8 cellular contexts compared by ENCODE assay signal in the genomic region with DNA sequence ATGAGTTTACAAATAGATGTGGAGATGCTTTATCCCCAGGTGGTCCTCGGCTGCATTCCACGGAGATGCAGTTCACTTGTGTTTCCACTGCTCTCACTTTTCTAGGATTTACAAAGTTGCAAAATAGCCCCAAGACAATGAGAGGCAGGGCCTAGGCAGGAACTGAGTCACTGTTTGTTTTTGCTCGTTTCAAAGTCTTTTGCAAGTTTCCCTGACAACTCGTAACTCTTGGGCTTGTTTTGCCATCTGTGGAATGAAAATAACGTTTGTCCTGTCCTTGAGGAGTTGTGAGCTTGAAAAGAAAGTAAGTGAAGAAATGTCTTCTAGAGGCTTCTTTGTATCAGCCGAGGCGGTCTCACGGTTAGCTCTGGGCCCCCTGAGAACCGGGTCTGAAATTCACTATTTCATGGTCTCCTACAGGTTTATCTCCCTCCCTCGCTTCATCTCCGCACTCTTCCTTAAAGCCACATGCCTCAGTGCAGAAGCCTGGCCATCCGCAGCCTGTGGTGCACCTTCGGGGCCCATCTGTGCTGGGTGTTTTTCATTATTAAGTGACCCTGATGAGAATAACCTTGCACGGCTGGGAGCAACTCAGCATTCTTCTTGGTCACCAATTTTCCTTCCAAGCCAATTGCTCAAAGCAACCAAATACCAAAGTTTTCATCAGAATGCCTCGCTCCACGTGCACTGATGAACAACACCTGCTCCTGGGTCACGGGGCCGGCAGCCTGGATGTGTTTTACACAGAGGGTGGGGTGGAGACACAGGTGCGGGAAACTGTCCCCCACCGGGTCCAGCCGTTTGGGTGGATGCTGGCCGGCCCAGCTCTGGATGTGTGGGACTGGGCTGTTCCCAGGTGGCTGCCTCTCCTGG.
DNase-seq lines count a peak whose midpoint lies in the region; ATAC-seq and TF ChIP-seq lines count a peak whose summit lies in the region.
"Not testable (repeated sequence)": the region's sequence is repeated elsewhere in the genome, so short reads cannot be mapped to it uniquely, and the experiment has no call there.

No MANE protein-coding gene starts in this region.

- not testable (repeated sequence) for H3K36me3 ChIP-seq in A673 (ENCODE audit: insufficient read depth, low read length, poor library complexity, severe bottlenecking)

- not testable (repeated sequence) for H3K4me3 ChIP-seq in A673 (ENCODE audit: low read depth, low read length, poor library complexity, severe bottlenecking); retinal pigment epithelial cell (ENCODE audit: low read length)

- not testable (repeated sequence) for TF ChIP-seq CTCF in A673 (conservative IDR thresholded peaks at IDR 0.05; ENCODE audit: low read depth, low read length); activated CD8-positive, alpha-beta T cell treated with anti-CD3 and anti-CD28 coated beads for 36 hours (IDR thresholded peaks at IDR 0.05); retinal pigment epithelial cell (conservative IDR thresholded peaks at IDR 0.05; ENCODE audit: low read depth, low read length)

- H3K27me3 ChIP-seq in A673 (replicated peaks; ENCODE audit: insufficient read depth, low read depth, low read length, poor library complexity): not testable (repeated sequence)

- peak overlapping the region; percentile 37 for H3K27ac Mint-ChIP-seq in activated CD8-positive, alpha-beta T cell treated with anti-CD3 and anti-CD28 coated beads for 36 hours
- peak overlapping the region; percentile 78 for H3K27ac Mint-ChIP-seq in central memory CD8-positive, alpha-beta T cell (ENCODE audit: low read depth)

- H3K4me3 Mint-ChIP-seq in activated CD8-positive, alpha-beta T cell treated with anti-CD3 and anti-CD28 coated beads for 36 hours; central memory CD8-positive, alpha-beta T cell: not testable (repeated sequence)

- POLR2A ChIA-PET in A673 (lab: Charles Lee; ENCODE audit: low non-redundant PET); activated CD8-positive, alpha-beta T cell treated with anti-CD3 and anti-CD28 coated beads for 36 hours (lab: Charles Lee): not testable (repeated sequence)

- not testable (repeated sequence) for H3K9me3 Mint-ChIP-seq in activated CD8-positive, alpha-beta T cell treated with anti-CD3 and anti-CD28 coated beads for 36 hours; central memory CD8-positive, alpha-beta T cell

- peak; percentile 39 for DNase-seq in A673 (ENCODE audit: low spot score)
- DNase-seq in GOT3 (lab: John Stamatoyannopoulos, UW): peak; percentile 56
- peak; percentile 80 for DNase-seq in NOMO-1 treated with dmso at 0.1 percent for 144 hours (lab: John Stamatoyannopoulos, UW; ENCODE audit: unreplicated experiment)
- peak; percentile 15 for DNase-seq in activated CD8-positive, alpha-beta T cell treated with anti-CD3 and anti-CD28 coated beads for 36 hours
- not testable (repeated sequence) for DNase-seq in central memory CD8-positive, alpha-beta T cell (ENCODE audit: low spot score in 2 of 2)
- DNase-seq in foreskin melanocyte: peak; percentile 81
- peak; percentile 78 to 99 for DNase-seq in lung microvascular endothelial cell (ENCODE audit: low read depth in 2 of 2)
- peak; percentile 69 for DNase-seq in retinal pigment epithelial cell (ENCODE audit: low read depth)

- ATAC-seq in activated CD8-positive, alpha-beta T cell treated with anti-CD3 and anti-CD28 coated beads for 36 hours: peak; percentile 51
- peak; percentile 19 for ATAC-seq in central memory CD8-positive, alpha-beta T cell (replicated peaks; ENCODE audit: extremely low read depth, poor library complexity, severe bottlenecking)

- H3K4me1 ChIP-seq in A673 (ENCODE audit: insufficient read depth, low read length, poor library complexity, severe bottlenecking): not testable (repeated sequence)

- H3K4me1 Mint-ChIP-seq in activated CD8-positive, alpha-beta T cell treated with anti-CD3 and anti-CD28 coated beads for 36 hours (ENCODE audit: low read depth): peaks cover 36% of the 10 kb centered on the region
- peaks cover 24% of the 10 kb centered on the region for H3K4me1 Mint-ChIP-seq in central memory CD8-positive, alpha-beta T cell

- CTCF ChIA-PET in A673 (lab: Charles Lee); activated CD8-positive, alpha-beta T cell treated with anti-CD3 and anti-CD28 coated beads for 36 hours (lab: Charles Lee): not testable (repeated sequence)

- not testable (repeated sequence) for H3K9me3 ChIP-seq in A673 (ENCODE audit: low read depth, low read length, poor library complexity, severe bottlenecking)

- intact Hi-C loops in A673 (cut with micrococcal nuclease; ENCODE audit: unreplicated experiment); activated CD8-positive, alpha-beta T cell treated with anti-CD3 and anti-CD28 coated beads for 36 hours (cut with micrococcal nuclease): not testable (repeated sequence)

- not testable (repeated sequence) for BruUV-seq in A673 (replicated peaks; lab: Mats Ljungman, UMichigan)

- not testable (repeated sequence) for H3K27ac ChIP-seq in A673 (ENCODE audit: low read depth, low read length, poor library complexity, severe bottlenecking)

- H3K27me3 Mint-ChIP-seq in activated CD8-positive, alpha-beta T cell treated with anti-CD3 and anti-CD28 coated beads for 36 hours; central memory CD8-positive, alpha-beta T cell: not testable (repeated sequence)

- H3K36me3 Mint-ChIP-seq in activated CD8-positive, alpha-beta T cell treated with anti-CD3 and anti-CD28 coated beads for 36 hours (ENCODE audit: low read depth): peaks cover 14% of the 10 kb centered on the region
- not testable (repeated sequence) for H3K36me3 Mint-ChIP-seq in central memory CD8-positive, alpha-beta T cell (ENCODE audit: insufficient read depth)
